ENCODE assay signal across 12 cellular contexts in genomic region chr12:25107920-25108319, GRCh38.
A peak's percentile ranks its signal among the peaks of the same experiment; 100 is the strongest.
DNase-seq lines count a peak whose midpoint lies in the region; ATAC-seq and TF ChIP-seq lines count a peak whose summit lies in the region.
"Had no signal": no experiment of that assay in that cellular context is flagged by ENCODE, and none has a peak within 500 bp of the region (broad histone marks: within the 10 kb centered on the region; RNA-seq: fewer than 3 reads in every experiment).

No MANE protein-coding gene starts in this region.

- no peak for DNase-seq in CD14-positive monocyte (ENCODE audit: low spot score)
- no peak for DNase-seq in testis
- no peak for DNase-seq in head of caudate nucleus
- DNase-seq in SW480 (ENCODE audit: low spot score) = no peak
- no peak for DNase-seq in left lobe of liver (ENCODE audit: low spot score)
- DNase-seq: ACHN; activated CD4-positive, alpha-beta T cell treated with anti-CD3 and anti-CD28 coated beads, Interleukin-2, amount 10 ng/mL, durations not matched to agents 7 days and 5 days; amniotic stem cell; left cardiac atrium had no signal

- peak overlapping the region in 5 of 7 donors; percentile 30 to 77 (median 66) for H3K27ac Mint-ChIP-seq in CD14-positive monocyte
- H3K27ac Mint-ChIP-seq: activated CD4-positive, alpha-beta T cell treated with anti-CD3 and anti-CD28 coated beads, Interleukin-2, amount 10 ng/mL, durations not matched to agents 7 days and 5 days had no signal

- H3K27me3 ChIP-seq in testis = no peaks in the 10 kb centered on the region

- ATAC-seq in GM19035 (IDR thresholded peaks at IDR 0.05; ENCODE audit: unreplicated experiment) (peak; percentile 90), HG02678 (IDR thresholded peaks at IDR 0.05; ENCODE audit: unreplicated experiment) (peak; percentile 91), HG03558 (IDR thresholded peaks at IDR 0.05; ENCODE audit: extremely low read depth, unreplicated experiment) (peak; percentile 87), left lobe of liver (no peak)
- ATAC-seq: left cardiac atrium had no signal

- TF ChIP-seq CTCF in CD14-positive monocyte (IDR thresholded peaks at IDR 0.05) = no peak
- no peak for TF ChIP-seq CTCF in testis (IDR thresholded peaks at IDR 0.05)

- H3K27me3 Mint-ChIP-seq in CD14-positive monocyte (ENCODE audit: low read depth in 3 of 3) = no peaks in the 10 kb centered on the region
- H3K27me3 Mint-ChIP-seq: activated CD4-positive, alpha-beta T cell treated with anti-CD3 and anti-CD28 coated beads, Interleukin-2, amount 10 ng/mL, durations not matched to agents 7 days and 5 days had no signal

- no peaks in the 10 kb centered on the region for H3K9me3 ChIP-seq in testis

- no peak overlapping the region for H3K4me3 Mint-ChIP-seq in CD14-positive monocyte
- H3K4me3 Mint-ChIP-seq: activated CD4-positive, alpha-beta T cell treated with anti-CD3 and anti-CD28 coated beads, Interleukin-2, amount 10 ng/mL, durations not matched to agents 7 days and 5 days had no signal

- WGBS in testis, 2 donors = 80% methylated on average over 4 of the region's 4 CpGs

- H3K9me3 Mint-ChIP-seq in CD14-positive monocyte = peaks cover 0 to 2% (median 0%) of the 10 kb centered on the region in 7 donors

- H3K4me1 ChIP-seq in testis = no peaks in the 10 kb centered on the region

- intact Hi-C loops in CD14-positive monocyte (cut with micrococcal nuclease) (no loop called here), testis (cut with DNase I; ENCODE audit: low total_unique reads) (no loop called here), head of caudate nucleus (cut with DNase I) (no loop called here)

- no peak for TF ChIP-seq POLR2A in testis (IDR thresholded peaks at IDR 0.05)

- no peaks in the 10 kb centered on the region for H3K36me3 ChIP-seq in testis (ENCODE audit: low read depth, missing control alignments)

- no peak overlapping the region for H3K27ac ChIP-seq in testis

- H3K4me3 ChIP-seq in testis = no peak overlapping the region

- peaks cover 52 to 60% of the 10 kb centered on the region in 2 donors for H3K36me3 Mint-ChIP-seq in CD14-positive monocyte

- peaks cover 5% of the 10 kb centered on the region for H3K4me1 Mint-ChIP-seq in CD14-positive monocyte
- H3K4me1 Mint-ChIP-seq: activated CD4-positive, alpha-beta T cell treated with anti-CD3 and anti-CD28 coated beads, Interleukin-2, amount 10 ng/mL, durations not matched to agents 7 days and 5 days had no signal
